Comparison of ENCODE assay signal across 8 cellular contexts in the genomic region with DNA sequence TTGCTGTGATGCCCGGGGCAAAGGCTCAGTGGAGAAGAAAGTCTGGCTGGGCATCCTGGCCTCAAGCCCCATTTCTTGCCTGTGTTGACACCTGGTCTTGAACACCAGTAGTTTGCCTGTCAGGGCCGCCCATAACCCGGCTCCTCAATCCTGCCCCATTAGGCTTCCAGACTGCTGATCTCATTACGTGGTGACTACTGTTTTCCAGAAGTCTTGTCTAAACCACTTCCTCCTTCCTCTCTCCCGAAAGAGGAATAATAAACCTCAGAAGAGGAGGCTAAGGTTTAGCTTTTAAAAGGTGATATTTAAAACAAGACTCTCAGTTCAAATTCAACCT.
A peak's percentile ranks its signal among the peaks of the same experiment; 100 is the strongest.
DNase-seq lines count a peak whose midpoint lies in the region; ATAC-seq and TF ChIP-seq lines count a peak whose summit lies in the region.

No MANE protein-coding gene starts in this region.

- TF ChIP-seq CTCF in omental fat pad (IDR thresholded peaks at IDR 0.05) = no peak

- no peak overlapping the region for H3K4me3 Mint-ChIP-seq in activated naive CD8-positive, alpha-beta T cell treated with anti-CD3 and anti-CD28 coated beads for 36 hours

- peak overlapping the region; percentile 70 for H3K27ac Mint-ChIP-seq in activated naive CD8-positive, alpha-beta T cell treated with anti-CD3 and anti-CD28 coated beads for 36 hours

- peaks cover 46% of the 10 kb centered on the region for H3K36me3 Mint-ChIP-seq in activated naive CD8-positive, alpha-beta T cell treated with anti-CD3 and anti-CD28 coated beads for 36 hours

- peaks cover 34% of the 10 kb centered on the region for H3K9me3 Mint-ChIP-seq in activated naive CD8-positive, alpha-beta T cell treated with anti-CD3 and anti-CD28 coated beads for 36 hours

- H3K27me3 Mint-ChIP-seq in activated naive CD8-positive, alpha-beta T cell treated with anti-CD3 and anti-CD28 coated beads for 36 hours = peaks cover 3% of the 10 kb centered on the region

- peaks cover 76% of the 10 kb centered on the region for H3K4me1 Mint-ChIP-seq in activated naive CD8-positive, alpha-beta T cell treated with anti-CD3 and anti-CD28 coated beads for 36 hours

- ATAC-seq in left colon (peak; percentile 31), omental fat pad (ENCODE audit: low FRiP score) (no peak)

- intact Hi-C loops in left colon (cut with DNase I, micrococcal nuclease) = loop anchor here in 1 of 2 donors (5.0 kb wide), 1 partner anchor 239 kb away; no protein-coding TSS in a partner anchor
- intact Hi-C loops in posterior cingulate gyrus (cut with DNase I) = loop anchor here (10.0 kb wide), 1 partner anchor 652 kb away; no protein-coding TSS in a partner anchor

- peak; percentile 45 for DNase-seq in Ammon's horn (ENCODE audit: low spot score)
- DNase-seq in HK-2 (ENCODE audit: unreplicated experiment) = peak; percentile 49
- no peak for DNase-seq in activated naive CD8-positive, alpha-beta T cell treated with anti-CD3 and anti-CD28 coated beads for 36 hours
- DNase-seq in left colon = no peak
- DNase-seq in NCI-H128 (lab: John Stamatoyannopoulos, UW; ENCODE audit: unreplicated experiment) = no peak
- DNase-seq in anterior cingulate cortex (lab: John Stamatoyannopoulos, UW) = no peak
- DNase-seq in posterior cingulate gyrus = no peak
- no peak for DNase-seq in omental fat pad (ENCODE audit: low spot score)

Comparison
In these comparisons a context has a peak if more than half of its experiments do, and no peak if none do; other contexts are left out.
1. DNase-seq: peak in Ammon's horn (single experiment) and HK-2 (single experiment); none in activated naive CD8-positive, alpha-beta T cell treated with anti-CD3 and anti-CD28 coated beads for 36 hours (single experiment), left colon (0 of 2), NCI-H128 (single experiment), anterior cingulate cortex (0 of 58), posterior cingulate gyrus (0 of 10) and omental fat pad (single experiment).